In the genomic region with DNA sequence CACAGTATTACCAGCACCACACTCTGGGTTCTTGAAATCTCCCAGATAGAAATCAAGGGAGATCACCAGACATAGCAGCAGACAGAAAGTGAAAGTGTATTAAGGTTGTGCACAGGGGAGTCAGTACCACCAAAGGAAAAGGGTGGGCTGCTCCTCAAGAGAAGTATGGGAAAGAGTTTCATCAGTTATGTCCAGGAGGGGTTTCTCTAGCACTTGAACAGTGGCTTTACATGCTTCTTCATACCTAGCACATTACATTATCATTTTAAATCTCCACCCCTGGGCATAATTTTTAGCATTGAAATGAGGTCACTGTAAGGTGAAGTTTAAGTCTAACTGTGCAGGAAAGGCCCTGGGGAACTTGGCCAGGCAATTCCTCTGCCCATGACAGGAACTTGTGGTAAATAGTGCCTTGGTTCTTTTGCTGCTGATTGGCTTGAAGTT, we compare ENCODE assay signal across 8 cellular contexts.
A peak's percentile ranks its signal among the peaks of the same experiment; 100 is the strongest.
DNase-seq lines count a peak whose midpoint lies in the region; ATAC-seq and TF ChIP-seq lines count a peak whose summit lies in the region.
"Had no signal": no experiment of that assay in that cellular context is flagged by ENCODE, and none has a peak within 500 bp of the region (broad histone marks: within the 10 kb centered on the region; RNA-seq: fewer than 3 reads in every experiment).

No MANE protein-coding gene starts in this region.

- DNase-seq in glomerular visceral epithelial cell (ENCODE audit: extremely low spot score) (no peak), Right ventricle myocardium inferior (ENCODE audit: missing footprints) (no peak)
- DNase-seq: naive B cell had no signal

- no peaks in the 10 kb centered on the region for H3K27me3 Mint-ChIP-seq in stimulated activated memory B cell treated with anti-CD40 and anti-IgM and Interleukin-4, amounts not matched to agents 10 μg/mL and 1 μg/mL and 100 μg/mL, for 72 hours
- H3K27me3 Mint-ChIP-seq: naive B cell had no signal

- ATAC-seq in GM19025 (IDR thresholded peaks at IDR 0.05; ENCODE audit: low read depth, unreplicated experiment) = peak; percentile 76
- peak; percentile 95 for ATAC-seq in HG02588 (IDR thresholded peaks at IDR 0.05; ENCODE audit: unreplicated experiment)
- peak; percentile 66 for ATAC-seq in HG03558 (IDR thresholded peaks at IDR 0.05; ENCODE audit: extremely low read depth, unreplicated experiment)
- peak; percentile 16 for ATAC-seq in stimulated activated memory B cell treated with anti-CD40 and anti-IgM and Interleukin-4, amounts not matched to agents 10 μg/mL and 1 μg/mL and 100 μg/mL, for 72 hours
- no peak for ATAC-seq in SK-N-SH treated with all-trans-retinoic acid at 6 μM for 48 hours
- ATAC-seq in Right ventricle myocardium inferior = no peak

- intact Hi-C loops in Right ventricle myocardium inferior (cut with DNase I) = no loop called here

- H3K4me3 Mint-ChIP-seq in stimulated activated memory B cell treated with anti-CD40 and anti-IgM and Interleukin-4, amounts not matched to agents 10 μg/mL and 1 μg/mL and 100 μg/mL, for 72 hours = no peak overlapping the region
- H3K4me3 Mint-ChIP-seq: naive B cell had no signal

- peaks cover 3% of the 10 kb centered on the region for H3K9me3 Mint-ChIP-seq in stimulated activated memory B cell treated with anti-CD40 and anti-IgM and Interleukin-4, amounts not matched to agents 10 μg/mL and 1 μg/mL and 100 μg/mL, for 72 hours

- H3K27ac Mint-ChIP-seq in stimulated activated memory B cell treated with anti-CD40 and anti-IgM and Interleukin-4, amounts not matched to agents 10 μg/mL and 1 μg/mL and 100 μg/mL, for 72 hours = no peak overlapping the region
- H3K27ac Mint-ChIP-seq: naive B cell had no signal

- H3K4me1 Mint-ChIP-seq in stimulated activated memory B cell treated with anti-CD40 and anti-IgM and Interleukin-4, amounts not matched to agents 10 μg/mL and 1 μg/mL and 100 μg/mL, for 72 hours = no peaks in the 10 kb centered on the region
- H3K4me1 Mint-ChIP-seq: naive B cell had no signal

- H3K36me3 Mint-ChIP-seq in stimulated activated memory B cell treated with anti-CD40 and anti-IgM and Interleukin-4, amounts not matched to agents 10 μg/mL and 1 μg/mL and 100 μg/mL, for 72 hours = no peaks in the 10 kb centered on the region
- H3K36me3 Mint-ChIP-seq: naive B cell had no signal

TF ChIP-seq in SK-N-SH treated with all-trans-retinoic acid at 6 μM for 48 hours, 23 proteins besides CTCF, POLR2A, EP300 and RAD21:
- TF ChIP-seq ARNTL (CRISPR knock-in tag; IDR thresholded peaks at IDR 0.05; ENCODE audit: borderline replicate concordance, low read depth) (no peak), ESRRG (CRISPR knock-in tag; IDR thresholded peaks at IDR 0.05) (no peak), ISL1 (CRISPR knock-in tag; IDR thresholded peaks at IDR 0.05) (no peak), ZFP30 (CRISPR knock-in tag; IDR thresholded peaks at IDR 0.05) (no peak), SNAI2 (CRISPR knock-in tag; IDR thresholded peaks at IDR 0.05) (no peak), ZFP3 (CRISPR knock-in tag; IDR thresholded peaks at IDR 0.05) (no peak), PPARA (CRISPR knock-in tag; IDR thresholded peaks at IDR 0.05; ENCODE audit: borderline replicate concordance) (no peak), RARB (CRISPR knock-in tag; IDR thresholded peaks at IDR 0.05) (no peak), ZNF8 (CRISPR knock-in tag; IDR thresholded peaks at IDR 0.05) (no peak), ZNF70 (CRISPR knock-in tag; IDR thresholded peaks at IDR 0.05) (no peak)
- TF ChIP-seq, protein P1, sequence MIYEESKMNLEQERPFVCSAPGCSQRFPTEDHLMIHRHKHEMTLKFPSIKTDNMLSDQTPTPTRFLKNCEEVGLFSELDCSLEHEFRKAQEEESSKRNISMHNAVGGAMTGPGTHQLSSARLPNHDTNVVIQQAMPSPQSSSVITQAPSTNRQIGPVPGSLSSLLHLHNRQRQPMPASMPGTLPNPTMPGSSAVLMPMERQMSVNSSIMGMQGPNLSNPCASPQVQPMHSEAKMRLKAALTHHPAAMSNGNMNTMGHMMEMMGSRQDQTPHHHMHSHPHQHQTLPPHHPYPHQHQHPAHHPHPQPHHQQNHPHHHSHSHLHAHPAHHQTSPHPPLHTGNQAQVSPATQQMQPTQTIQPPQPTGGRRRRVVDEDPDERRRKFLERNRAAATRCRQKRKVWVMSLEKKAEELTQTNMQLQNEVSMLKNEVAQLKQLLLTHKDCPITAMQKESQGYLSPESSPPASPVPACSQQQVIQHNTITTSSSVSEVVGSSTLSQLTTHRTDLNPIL (CRISPR knock-in tag; IDR thresholded peaks at IDR 0.05; ENCODE audit: low read depth) = no peak
- TF ChIP-seq, protein P2, sequence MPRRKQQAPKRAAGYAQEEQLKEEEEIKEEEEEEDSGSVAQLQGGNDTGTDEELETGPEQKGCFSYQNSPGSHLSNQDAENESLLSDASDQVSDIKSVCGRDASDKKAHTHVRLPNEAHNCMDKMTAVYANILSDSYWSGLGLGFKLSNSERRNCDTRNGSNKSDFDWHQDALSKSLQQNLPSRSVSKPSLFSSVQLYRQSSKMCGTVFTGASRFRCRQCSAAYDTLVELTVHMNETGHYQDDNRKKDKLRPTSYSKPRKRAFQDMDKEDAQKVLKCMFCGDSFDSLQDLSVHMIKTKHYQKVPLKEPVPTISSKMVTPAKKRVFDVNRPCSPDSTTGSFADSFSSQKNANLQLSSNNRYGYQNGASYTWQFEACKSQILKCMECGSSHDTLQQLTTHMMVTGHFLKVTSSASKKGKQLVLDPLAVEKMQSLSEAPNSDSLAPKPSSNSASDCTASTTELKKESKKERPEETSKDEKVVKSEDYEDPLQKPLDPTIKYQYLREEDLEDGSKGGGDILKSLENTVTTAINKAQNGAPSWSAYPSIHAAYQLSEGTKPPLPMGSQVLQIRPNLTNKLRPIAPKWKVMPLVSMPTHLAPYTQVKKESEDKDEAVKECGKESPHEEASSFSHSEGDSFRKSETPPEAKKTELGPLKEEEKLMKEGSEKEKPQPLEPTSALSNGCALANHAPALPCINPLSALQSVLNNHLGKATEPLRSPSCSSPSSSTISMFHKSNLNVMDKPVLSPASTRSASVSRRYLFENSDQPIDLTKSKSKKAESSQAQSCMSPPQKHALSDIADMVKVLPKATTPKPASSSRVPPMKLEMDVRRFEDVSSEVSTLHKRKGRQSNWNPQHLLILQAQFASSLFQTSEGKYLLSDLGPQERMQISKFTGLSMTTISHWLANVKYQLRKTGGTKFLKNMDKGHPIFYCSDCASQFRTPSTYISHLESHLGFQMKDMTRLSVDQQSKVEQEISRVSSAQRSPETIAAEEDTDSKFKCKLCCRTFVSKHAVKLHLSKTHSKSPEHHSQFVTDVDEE (CRISPR knock-in tag; IDR thresholded peaks at IDR 0.05) = no peak
- TF ChIP-seq, protein P3, sequence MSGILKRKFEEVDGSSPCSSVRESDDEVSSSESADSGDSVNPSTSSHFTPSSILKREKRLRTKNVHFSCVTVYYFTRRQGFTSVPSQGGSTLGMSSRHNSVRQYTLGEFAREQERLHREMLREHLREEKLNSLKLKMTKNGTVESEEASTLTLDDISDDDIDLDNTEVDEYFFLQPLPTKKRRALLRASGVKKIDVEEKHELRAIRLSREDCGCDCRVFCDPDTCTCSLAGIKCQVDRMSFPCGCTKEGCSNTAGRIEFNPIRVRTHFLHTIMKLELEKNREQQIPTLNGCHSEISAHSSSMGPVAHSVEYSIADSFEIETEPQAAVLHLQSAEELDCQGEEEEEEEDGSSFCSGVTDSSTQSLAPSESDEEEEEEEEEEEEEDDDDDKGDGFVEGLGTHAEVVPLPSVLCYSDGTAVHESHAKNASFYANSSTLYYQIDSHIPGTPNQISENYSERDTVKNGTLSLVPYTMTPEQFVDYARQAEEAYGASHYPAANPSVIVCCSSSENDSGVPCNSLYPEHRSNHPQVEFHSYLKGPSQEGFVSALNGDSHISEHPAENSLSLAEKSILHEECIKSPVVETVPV (CRISPR knock-in tag; IDR thresholded peaks at IDR 0.05) = no peak
- TF ChIP-seq, protein P4, sequence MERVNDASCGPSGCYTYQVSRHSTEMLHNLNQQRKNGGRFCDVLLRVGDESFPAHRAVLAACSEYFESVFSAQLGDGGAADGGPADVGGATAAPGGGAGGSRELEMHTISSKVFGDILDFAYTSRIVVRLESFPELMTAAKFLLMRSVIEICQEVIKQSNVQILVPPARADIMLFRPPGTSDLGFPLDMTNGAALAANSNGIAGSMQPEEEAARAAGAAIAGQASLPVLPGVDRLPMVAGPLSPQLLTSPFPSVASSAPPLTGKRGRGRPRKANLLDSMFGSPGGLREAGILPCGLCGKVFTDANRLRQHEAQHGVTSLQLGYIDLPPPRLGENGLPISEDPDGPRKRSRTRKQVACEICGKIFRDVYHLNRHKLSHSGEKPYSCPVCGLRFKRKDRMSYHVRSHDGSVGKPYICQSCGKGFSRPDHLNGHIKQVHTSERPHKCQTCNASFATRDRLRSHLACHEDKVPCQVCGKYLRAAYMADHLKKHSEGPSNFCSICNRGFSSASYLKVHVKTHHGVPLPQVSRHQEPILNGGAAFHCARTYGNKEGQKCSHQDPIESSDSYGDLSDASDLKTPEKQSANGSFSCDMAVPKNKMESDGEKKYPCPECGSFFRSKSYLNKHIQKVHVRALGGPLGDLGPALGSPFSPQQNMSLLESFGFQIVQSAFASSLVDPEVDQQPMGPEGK (CRISPR knock-in tag; IDR thresholded peaks at IDR 0.05; ENCODE audit: borderline replicate concordance) = no peak

Comparison
In these comparisons a context has a peak if more than half of its experiments do, and no peak if none do; other contexts are left out.
1. ATAC-seq: peak in GM19025 (single experiment), HG02588 (single experiment), HG03558 (single experiment) and stimulated activated memory B cell treated with anti-CD40 and anti-IgM and Interleukin-4, amounts not matched to agents 10 μg/mL and 1 μg/mL and 100 μg/mL, for 72 hours (single experiment); none in SK-N-SH treated with all-trans-retinoic acid at 6 μM for 48 hours (single experiment) and Right ventricle myocardium inferior (single experiment).